ENCODE assay signal across 1 cellular context in the genomic region with DNA sequence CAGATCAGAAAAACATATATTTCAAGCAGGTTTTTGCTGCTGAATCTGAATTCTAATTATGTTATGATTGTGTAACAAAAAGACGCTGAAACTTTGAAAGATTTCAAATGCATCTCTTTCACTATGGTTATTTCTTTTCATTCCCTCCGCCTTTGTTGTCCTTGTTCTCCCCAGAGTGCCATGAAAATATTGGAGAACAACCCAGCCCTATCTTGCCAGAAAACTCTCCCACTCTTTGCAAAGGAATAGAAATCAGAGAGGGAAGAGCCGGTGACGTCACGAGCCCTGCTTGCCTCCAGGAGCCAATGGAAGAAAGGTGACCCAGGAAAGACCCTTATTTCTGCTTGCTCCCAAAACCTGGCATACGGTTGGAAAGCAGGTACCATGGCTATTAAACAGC.
TF ChIP-seq lines count a peak whose summit lies in the region.

No MANE protein-coding gene starts in this region.

TF ChIP-seq in WTC11, 78 proteins besides CTCF, POLR2A, EP300 and RAD21 (continued from another document):
- TF ChIP-seq, protein P1, sequence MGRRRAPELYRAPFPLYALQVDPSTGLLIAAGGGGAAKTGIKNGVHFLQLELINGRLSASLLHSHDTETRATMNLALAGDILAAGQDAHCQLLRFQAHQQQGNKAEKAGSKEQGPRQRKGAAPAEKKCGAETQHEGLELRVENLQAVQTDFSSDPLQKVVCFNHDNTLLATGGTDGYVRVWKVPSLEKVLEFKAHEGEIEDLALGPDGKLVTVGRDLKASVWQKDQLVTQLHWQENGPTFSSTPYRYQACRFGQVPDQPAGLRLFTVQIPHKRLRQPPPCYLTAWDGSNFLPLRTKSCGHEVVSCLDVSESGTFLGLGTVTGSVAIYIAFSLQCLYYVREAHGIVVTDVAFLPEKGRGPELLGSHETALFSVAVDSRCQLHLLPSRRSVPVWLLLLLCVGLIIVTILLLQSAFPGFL (CRISPR knock-in tag; IDR thresholded peaks at IDR 0.05; ENCODE audit: borderline replicate concordance), result no peak
- TF ChIP-seq, protein P2, sequence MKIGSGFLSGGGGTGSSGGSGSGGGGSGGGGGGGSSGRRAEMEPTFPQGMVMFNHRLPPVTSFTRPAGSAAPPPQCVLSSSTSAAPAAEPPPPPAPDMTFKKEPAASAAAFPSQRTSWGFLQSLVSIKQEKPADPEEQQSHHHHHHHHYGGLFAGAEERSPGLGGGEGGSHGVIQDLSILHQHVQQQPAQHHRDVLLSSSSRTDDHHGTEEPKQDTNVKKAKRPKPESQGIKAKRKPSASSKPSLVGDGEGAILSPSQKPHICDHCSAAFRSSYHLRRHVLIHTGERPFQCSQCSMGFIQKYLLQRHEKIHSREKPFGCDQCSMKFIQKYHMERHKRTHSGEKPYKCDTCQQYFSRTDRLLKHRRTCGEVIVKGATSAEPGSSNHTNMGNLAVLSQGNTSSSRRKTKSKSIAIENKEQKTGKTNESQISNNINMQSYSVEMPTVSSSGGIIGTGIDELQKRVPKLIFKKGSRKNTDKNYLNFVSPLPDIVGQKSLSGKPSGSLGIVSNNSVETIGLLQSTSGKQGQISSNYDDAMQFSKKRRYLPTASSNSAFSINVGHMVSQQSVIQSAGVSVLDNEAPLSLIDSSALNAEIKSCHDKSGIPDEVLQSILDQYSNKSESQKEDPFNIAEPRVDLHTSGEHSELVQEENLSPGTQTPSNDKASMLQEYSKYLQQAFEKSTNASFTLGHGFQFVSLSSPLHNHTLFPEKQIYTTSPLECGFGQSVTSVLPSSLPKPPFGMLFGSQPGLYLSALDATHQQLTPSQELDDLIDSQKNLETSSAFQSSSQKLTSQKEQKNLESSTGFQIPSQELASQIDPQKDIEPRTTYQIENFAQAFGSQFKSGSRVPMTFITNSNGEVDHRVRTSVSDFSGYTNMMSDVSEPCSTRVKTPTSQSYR (CRISPR knock-in tag; IDR thresholded peaks at IDR 0.05), result no peak
TF ChIP-seq in WTC11: peak in this region for 0.
